8 cellular contexts compared by ENCODE assay signal in genomic region chr11:110295086-110295485, GRCh38. TPM values are rescaled to one million over a fixed set of nuclear protein-coding genes. Genes with fewer than 3 reads are reported as not detected.
DNase-seq lines count a peak whose midpoint lies in the region; ATAC-seq and TF ChIP-seq lines count a peak whose summit lies in the region.

No MANE protein-coding gene starts in this region.

- H4K20me1 ChIP-seq in neural progenitor cell (ENCODE audit: low read depth), result peaks cover 59% of the 10 kb centered on the region

- no peak for DNase-seq in CD4-positive, alpha-beta T cell
- DNase-seq in NCI-H526 treated with DMSO at 0.1 percent for 48 hours (lab: John Stamatoyannopoulos, UW), result peak; percentile 82
- no peak for DNase-seq in effector memory CD8-positive, alpha-beta T cell
- DNase-seq in neural progenitor cell (ENCODE audit: low spot score), result no peak
- DNase-seq in effector CD8-positive, alpha-beta T cell (lab: John Stamatoyannopoulos, UW), result no peak
- no peak for DNase-seq in GF-D8 (lab: John Stamatoyannopoulos, UW)

- POLR2A ChIA-PET in CD4-positive, alpha-beta T cell (lab: Charles Lee), result interaction anchor here (0.6 to 0.7 kb wide), 2 partner anchors 15 to 1202 kb away, joined by 3 to 4 read pairs; no protein-coding TSS in a partner anchor

- peaks cover 29% of the 10 kb centered on the region for H3K4me1 ChIP-seq in neural progenitor cell

- CTCF ChIA-PET in CD4-positive, alpha-beta T cell (lab: Charles Lee), result interaction anchor here (1.1 kb wide), 1 partner anchor 94 kb away, joined by 4 read pairs; no protein-coding TSS in a partner anchor

- H3K9me3 Mint-ChIP-seq in CD4-positive, alpha-beta T cell, result no peaks in the 10 kb centered on the region
- H3K9me3 Mint-ChIP-seq in effector memory CD8-positive, alpha-beta T cell, result no peaks in the 10 kb centered on the region
- peaks cover under 1% of the 10 kb centered on the region for H3K9me3 Mint-ChIP-seq in neural progenitor cell

- H3K4me2 ChIP-seq in neural progenitor cell, result peak overlapping the region; percentile 80

- no peak overlapping the region for H3K9ac ChIP-seq in neural progenitor cell

- no peaks in the 10 kb centered on the region for H3K27me3 ChIP-seq in CD4-positive, alpha-beta T cell (ENCODE audit: control insufficient read depth, insufficient read depth, low read length)
- no peaks in the 10 kb centered on the region for H3K27me3 ChIP-seq in neural progenitor cell

- peak overlapping the region; percentile 100 for H3K4me3 ChIP-seq in neural progenitor cell

- no peak for TF ChIP-seq CTCF in CD4-positive, alpha-beta T cell (IDR thresholded peaks at IDR 0.05)
- TF ChIP-seq CTCF in neural progenitor cell (IDR thresholded peaks at IDR 0.05), result no peak

- H3K27ac Mint-ChIP-seq in CD4-positive, alpha-beta T cell, result peak overlapping the region; percentile 63
- H3K27ac Mint-ChIP-seq in effector memory CD8-positive, alpha-beta T cell, result peak overlapping the region in 1 of 2 donors; percentile 49
- no peak overlapping the region for H3K27ac Mint-ChIP-seq in neural progenitor cell

- H3K36me3 Mint-ChIP-seq in CD4-positive, alpha-beta T cell (ENCODE audit: low read depth), result no peaks in the 10 kb centered on the region
- peaks cover 12% of the 10 kb centered on the region for H3K36me3 Mint-ChIP-seq in effector memory CD8-positive, alpha-beta T cell (ENCODE audit: insufficient read depth)
- peaks cover 12% of the 10 kb centered on the region for H3K36me3 Mint-ChIP-seq in neural progenitor cell

- peaks cover 60% of the 10 kb centered on the region for H3K79me2 ChIP-seq in neural progenitor cell (ENCODE audit: low read depth)

- peaks cover 15% of the 10 kb centered on the region for H3F3A ChIP-seq in neural progenitor cell (ENCODE audit: low read depth)

- intact Hi-C loops in CD4-positive, alpha-beta T cell (cut with DNase I, micrococcal nuclease), result loop anchor here (2.0 to 10.0 kb wide), 4 partner anchors 93 to 1470 kb away; partner anchors contain the start of gene PPP2R1B (in 1 of the 2)

- no peak overlapping the region for H2AFZ ChIP-seq in neural progenitor cell (replicated peaks)

- peaks cover 49% of the 10 kb centered on the region for H3K4me1 Mint-ChIP-seq in CD4-positive, alpha-beta T cell (ENCODE audit: low read depth)
- H3K4me1 Mint-ChIP-seq in effector memory CD8-positive, alpha-beta T cell (ENCODE audit: low read depth in 2 of 2), result peaks cover 19 to 33% of the 10 kb centered on the region in 2 donors
- peaks cover 34% of the 10 kb centered on the region for H3K4me1 Mint-ChIP-seq in neural progenitor cell

- no peaks in the 10 kb centered on the region for H3K36me3 ChIP-seq in neural progenitor cell

- H3K27ac ChIP-seq in CD4-positive, alpha-beta T cell (ENCODE audit: low read depth, low read length), result no peak overlapping the region
- no peak overlapping the region for H3K27ac ChIP-seq in neural progenitor cell

- H3K4me3 Mint-ChIP-seq in CD4-positive, alpha-beta T cell, result peak overlapping the region; percentile 91
- peak overlapping the region; percentile 84 to 91 for H3K4me3 Mint-ChIP-seq in effector memory CD8-positive, alpha-beta T cell
- peak overlapping the region; percentile 95 for H3K4me3 Mint-ChIP-seq in neural progenitor cell

- ATAC-seq in CD4-positive, alpha-beta T cell (ENCODE audit: poor library complexity), result no peak
- no peak for ATAC-seq in effector memory CD8-positive, alpha-beta T cell (replicated peaks)
- ATAC-seq in HG03378 (IDR thresholded peaks at IDR 0.05; ENCODE audit: unreplicated experiment) (no peak), GM21529 (IDR thresholded peaks at IDR 0.05; ENCODE audit: unreplicated experiment) (no peak)

- H3K27me3 Mint-ChIP-seq in CD4-positive, alpha-beta T cell, result no peaks in the 10 kb centered on the region
- no peaks in the 10 kb centered on the region for H3K27me3 Mint-ChIP-seq in effector memory CD8-positive, alpha-beta T cell
- H3K27me3 Mint-ChIP-seq in neural progenitor cell (ENCODE audit: insufficient read depth, low read depth), result peaks cover 4% of the 10 kb centered on the region

- no peaks in the 10 kb centered on the region for H3K9me3 ChIP-seq in CD4-positive, alpha-beta T cell (ENCODE audit: control insufficient read depth, low read length)
- no peaks in the 10 kb centered on the region for H3K9me3 ChIP-seq in neural progenitor cell (ENCODE audit: low read depth)

RNA-seq across cellular contexts. Expression of gene RDX, which starts 1.3 kb away (rescaled TPM):
- total RNA-seq in CD4-positive, alpha-beta T cell, result 10 to 100 TPM; 11.4 to 14.2 TPM
- total RNA-seq in neural progenitor cell (ENCODE audit: low replicate concordance), result 70.7 and 199 TPM in 2 replicates
